ENCODE assay signal across 8 cellular contexts in the genomic region with DNA sequence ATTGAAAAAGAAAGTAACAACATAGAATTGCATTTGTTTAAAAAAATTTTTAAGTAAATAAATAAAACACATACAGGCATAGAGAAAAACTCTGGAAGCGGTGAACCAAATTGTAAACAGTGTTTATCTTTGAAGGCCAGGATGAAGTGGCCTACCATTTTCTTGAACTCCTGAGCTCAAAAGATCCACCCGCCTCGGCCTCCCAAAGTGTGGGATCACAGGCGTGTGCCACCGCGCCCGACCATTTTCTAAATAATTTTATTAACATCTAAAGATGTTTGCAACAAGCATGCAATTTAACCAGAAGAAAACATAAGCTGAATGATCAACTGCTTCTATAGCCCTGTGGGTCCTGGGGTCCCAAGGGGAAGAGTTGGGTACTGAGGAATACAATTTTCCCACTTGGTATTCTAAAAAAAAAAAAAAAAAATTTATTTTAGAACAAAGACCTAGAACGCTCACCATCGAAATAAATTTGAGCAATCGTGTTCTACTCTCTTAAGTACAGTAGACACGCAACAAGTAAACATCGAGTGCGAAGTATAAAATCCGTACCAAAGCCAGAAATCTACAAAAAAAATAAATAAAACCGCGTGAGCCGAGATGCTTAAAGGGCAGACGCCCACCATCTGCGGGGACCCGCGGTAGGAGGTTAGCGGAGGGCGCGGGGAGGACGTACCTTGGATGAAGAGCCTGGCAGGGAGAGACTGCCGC. TPM values are rescaled to one million over a fixed set of nuclear protein-coding genes. Genes with fewer than 3 reads are reported as not detected.
DNase-seq lines count a peak whose midpoint lies in the region; ATAC-seq and TF ChIP-seq lines count a peak whose summit lies in the region.

No MANE protein-coding gene starts in this region.

- H3K9me3 ChIP-seq in OCI-LY7 (ENCODE audit: low read length) (peaks cover 4% of the 10 kb centered on the region), muscle layer of colon (ENCODE audit: low read length) (no peaks in the 10 kb centered on the region)

- peaks cover 20% of the 10 kb centered on the region for H4K20me1 ChIP-seq in OCI-LY7 (ENCODE audit: insufficient read depth, low read length)

- H3K27me3 Mint-ChIP-seq in chondrocyte (ENCODE audit: low read depth) = no peaks in the 10 kb centered on the region

- peak overlapping the region; percentile 99 for H3K27ac Mint-ChIP-seq in chondrocyte (ENCODE audit: unreplicated experiment)

- peaks cover 4% of the 10 kb centered on the region for H3K9me3 Mint-ChIP-seq in chondrocyte (ENCODE audit: low read depth)

- peak overlapping the region; percentile 73 for H3K4me2 ChIP-seq in OCI-LY7 (ENCODE audit: low read length)

- DNase-seq in NOMO-1 (lab: John Stamatoyannopoulos, UW; ENCODE audit: unreplicated experiment in 2 of 2) (peak; percentile 14 to 28), NOMO-1 treated with DMSO at 0.1 percent for 48 hours (lab: John Stamatoyannopoulos, UW; ENCODE audit: unreplicated experiment) (no peak), OCI-LY7 (ENCODE audit: low spot score) (peak; percentile 43), chondrocyte (ENCODE audit: low spot score) (no peak), 8988T (no peak)

- TSS peak; percentile 73 for BruUV-seq in OCI-LY7 (replicated peaks; lab: Mats Ljungman, UMichigan)

- peaks cover 23% of the 10 kb centered on the region for H3K4me1 Mint-ChIP-seq in chondrocyte (ENCODE audit: low read depth)

- intact Hi-C loops in OCI-LY7 (cut with micrococcal nuclease; ENCODE audit: unreplicated experiment) = loop anchor here (1.0 to 5.0 kb wide), 4 partner anchors 116 to 355 kb away; a partner anchor contains a TSS

- peak overlapping the region; percentile 93 for H3K4me3 Mint-ChIP-seq in chondrocyte (ENCODE audit: unreplicated experiment)

- H2AFZ ChIP-seq in OCI-LY7 (ENCODE audit: low read length) = peak overlapping the region; percentile 42; the same call in 1 of the 2 replicates

- H3K79me2 ChIP-seq in OCI-LY7 (ENCODE audit: insufficient read depth, low read depth, low read length) = peaks cover 60% of the 10 kb centered on the region

- H3K4me1 ChIP-seq in OCI-LY7 (ENCODE audit: insufficient read depth, low read length, poor library complexity, severe bottlenecking) = peaks cover 26% of the 10 kb centered on the region
- H3K4me1 ChIP-seq in muscle layer of colon (ENCODE audit: insufficient read depth, low read length) = peaks cover 4% of the 10 kb centered on the region

- H3K27ac ChIP-seq in OCI-LY7 (ENCODE audit: low read depth, low read length, poor library complexity, severe bottlenecking) = peak overlapping the region; percentile 88
- peak overlapping the region; percentile 39 for H3K27ac ChIP-seq in muscle layer of colon (ENCODE audit: low read depth, low read length)

- CTCF ChIA-PET in OCI-LY7 (lab: Charles Lee; ENCODE audit: unreplicated experiment) = no interaction called here

- H3K27me3 ChIP-seq in muscle layer of colon (ENCODE audit: control insufficient read depth in 1 of 2, insufficient read depth in 2 of 2, low read length in 2 of 2) = no peaks in the 10 kb centered on the region

- H3K36me3 ChIP-seq in OCI-LY7 (ENCODE audit: insufficient read depth, low read length) = peaks cover 28% of the 10 kb centered on the region
- H3K36me3 ChIP-seq in muscle layer of colon (ENCODE audit: insufficient read depth, low read length) = no peaks in the 10 kb centered on the region

- no peak for TF ChIP-seq CTCF in OCI-LY7 (conservative IDR thresholded peaks at IDR 0.05; ENCODE audit: low read length)
- no peak for TF ChIP-seq CTCF in chondrocyte (IDR thresholded peaks at IDR 0.05)

- H3K9me2 ChIP-seq in OCI-LY7 (ENCODE audit: insufficient read depth, low read length) = no peaks in the 10 kb centered on the region

- H3K36me3 Mint-ChIP-seq in chondrocyte (ENCODE audit: low read depth) = peaks cover 2% of the 10 kb centered on the region

- H3K4me3 ChIP-seq in OCI-LY7 (ENCODE audit: low read depth, low read length, poor library complexity, severe bottlenecking) = peak overlapping the region; percentile 78
- peak overlapping the region; percentile 53 to 74 for H3K4me3 ChIP-seq in muscle layer of colon (ENCODE audit: low read depth in 1 of 2, low read length in 2 of 2)

- POLR2A ChIA-PET in OCI-LY7 (lab: Charles Lee) = interaction anchor here (0.7 to 2.7 kb wide), 11 partner anchors 9 to 356 kb away, joined by 3 to 12 read pairs (median 3); a partner anchor contains a TSS

- H3K9ac ChIP-seq in muscle layer of colon (ENCODE audit: low read length) = peak overlapping the region; percentile 35

- ATAC-seq in GM19463 (IDR thresholded peaks at IDR 0.05; ENCODE audit: unreplicated experiment) (no peak), HG03045 (IDR thresholded peaks at IDR 0.05; ENCODE audit: unreplicated experiment) (no peak)

RNA-seq across cellular contexts. Expression of a gene that starts 0.5 kb away (rescaled TPM):
- 99.2 and 116 TPM in 2 replicates for total RNA-seq in OCI-LY7 (2014; rRNA removed; shearing (Covaris generic))
- 103 and 131 TPM in 2 replicates for total RNA-seq in OCI-LY7 (2022)
- 9.4 to 11.7 TPM (median 9.8 TPM) in 3 replicates for total RNA-seq in chondrocyte

Comparison
In these comparisons a context has a peak if more than half of its experiments do, and no peak if none do; other contexts are left out.
1. DNase-seq: peak in NOMO-1 (2 of 2) and OCI-LY7 (single experiment); none in NOMO-1 treated with DMSO at 0.1 percent for 48 hours (single experiment), chondrocyte (single experiment) and 8988T (single experiment).